2 cellular contexts compared by ENCODE assay signal in the genomic region with DNA sequence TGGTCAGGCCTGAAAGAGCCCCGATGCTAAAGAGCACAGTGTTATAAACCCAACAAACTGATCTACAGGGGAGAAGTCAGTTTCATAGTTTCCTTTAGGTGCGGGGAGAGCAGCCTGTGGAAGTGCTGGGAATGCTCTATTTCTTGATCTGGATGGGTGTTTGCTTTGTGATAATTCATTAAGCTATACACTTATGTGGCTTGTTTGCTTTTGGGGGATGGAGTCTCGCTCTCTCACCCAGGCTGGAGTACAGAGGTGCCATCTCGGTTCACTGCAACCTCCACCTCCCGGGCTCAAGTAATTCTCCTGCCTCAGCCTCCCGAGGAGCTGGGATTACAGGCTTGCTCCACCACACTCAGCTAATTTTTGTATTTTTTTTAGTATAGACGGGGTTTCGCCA.
TF ChIP-seq lines count a peak whose summit lies in the region.

No MANE protein-coding gene starts in this region.

TF ChIP-seq in A549, 52 proteins besides CTCF, POLR2A, EP300 and RAD21:
- no peak for TF ChIP-seq EHF (CRISPR knock-in tag; IDR thresholded peaks at IDR 0.05)
TF ChIP-seq in A549: peak in this region for 0.

TF ChIP-seq in GM12878, 131 proteins besides CTCF, POLR2A, EP300 and RAD21:
- TF ChIP-seq JUNB (IDR thresholded peaks at IDR 0.05) = no peak
- TF ChIP-seq SIX5 (IDR thresholded peaks at IDR 0.05; ENCODE audit: low read depth, low read length, severe bottlenecking) = no peak
TF ChIP-seq in GM12878: peak in this region for 0.
